24 cellular contexts compared by ENCODE assay signal in genomic region chr19:704447-704741, GRCh38. TPM values are rescaled to one million over a fixed set of nuclear protein-coding genes. Genes with fewer than 3 reads are reported as not detected.
A peak's percentile ranks its signal among the peaks of the same experiment; 100 is the strongest.
DNase-seq lines count a peak whose midpoint lies in the region; ATAC-seq and TF ChIP-seq lines count a peak whose summit lies in the region.
"Had no signal": no experiment of that assay in that cellular context is flagged by ENCODE, and none has a peak within 500 bp of the region (broad histone marks: within the 10 kb centered on the region; RNA-seq: fewer than 3 reads in every experiment).

No MANE protein-coding gene starts in this region.

- H3K27me3 ChIP-seq in esophagus muscularis mucosa (peaks cover 0 to 40% (median 2%) of the 10 kb centered on the region in 4 donors), osteoblast (ENCODE audit: insufficient read depth, low read length) (peaks cover 9% of the 10 kb centered on the region), ascending aorta (peaks cover 16% of the 10 kb centered on the region), adrenal gland (no peaks in the 10 kb centered on the region)
- H3K27me3 ChIP-seq: breast epithelium had no signal

- TF ChIP-seq POLR2A in esophagus muscularis mucosa (IDR thresholded peaks at IDR 0.05; ENCODE audit: low read depth) (no peak), adrenal gland (IDR thresholded peaks at IDR 0.05) (no peak)

- no peak overlapping the region for H3K27ac Mint-ChIP-seq in activated CD4-positive, alpha-beta T cell treated with anti-CD3 and anti-CD28 coated beads for 36 hours
- H3K27ac Mint-ChIP-seq in activated CD4-positive, alpha-beta T cell treated with anti-CD3 and anti-CD28 coated beads, Interleukin-2, amount 10 ng/mL, durations not matched to agents 24 days and 14 days: no peak overlapping the region
- H3K27ac Mint-ChIP-seq: activated CD8-positive, alpha-beta T cell treated with anti-CD3 and anti-CD28 coated beads for 36 hours; activated naive CD8-positive, alpha-beta T cell treated with anti-CD3 and anti-CD28 coated beads for 36 hours; natural killer cell treated with Interleukin-12 subunit alpha and Interleukin-12 subunit beta and Interleukin-15 and Interleukin-18, amount 100 ng/mL, for 72 hours had no signal

- H3K4me1 ChIP-seq in esophagus muscularis mucosa (peaks cover 22 to 42% (median 32%) of the 10 kb centered on the region in 4 donors), osteoblast (ENCODE audit: insufficient read depth, low read length) (no peaks in the 10 kb centered on the region), ascending aorta (no peaks in the 10 kb centered on the region), adrenal gland (replicated peaks in 1 of 2) (peaks cover 4 to 7% of the 10 kb centered on the region in 2 donors)
- H3K4me1 ChIP-seq: breast epithelium had no signal

- H4K20me1 ChIP-seq in osteoblast (ENCODE audit: insufficient read depth, low read length): no peaks in the 10 kb centered on the region

- H3K9me3 Mint-ChIP-seq in activated CD4-positive, alpha-beta T cell treated with anti-CD3 and anti-CD28 coated beads for 36 hours (ENCODE audit: low read depth): peaks cover 2% of the 10 kb centered on the region
- H3K9me3 Mint-ChIP-seq in activated CD4-positive, alpha-beta T cell treated with anti-CD3 and anti-CD28 coated beads, Interleukin-2, amount 10 ng/mL, durations not matched to agents 24 days and 14 days: no peaks in the 10 kb centered on the region
- H3K9me3 Mint-ChIP-seq: activated CD8-positive, alpha-beta T cell treated with anti-CD3 and anti-CD28 coated beads for 36 hours; activated naive CD8-positive, alpha-beta T cell treated with anti-CD3 and anti-CD28 coated beads for 36 hours; natural killer cell treated with Interleukin-12 subunit alpha and Interleukin-12 subunit beta and Interleukin-15 and Interleukin-18, amount 100 ng/mL, for 72 hours had no signal

- no peaks in the 10 kb centered on the region for H3K36me3 Mint-ChIP-seq in activated CD4-positive, alpha-beta T cell treated with anti-CD3 and anti-CD28 coated beads for 36 hours (ENCODE audit: low read depth)
- no peaks in the 10 kb centered on the region for H3K36me3 Mint-ChIP-seq in activated CD4-positive, alpha-beta T cell treated with anti-CD3 and anti-CD28 coated beads, Interleukin-2, amount 10 ng/mL, durations not matched to agents 24 days and 14 days (ENCODE audit: low read depth)
- H3K36me3 Mint-ChIP-seq: activated naive CD8-positive, alpha-beta T cell treated with anti-CD3 and anti-CD28 coated beads for 36 hours; natural killer cell treated with Interleukin-12 subunit alpha and Interleukin-12 subunit beta and Interleukin-15 and Interleukin-18, amount 100 ng/mL, for 72 hours had no signal

- DNase-seq in activated CD4-positive, alpha-beta T cell treated with anti-CD3 and anti-CD28 coated beads for 36 hours: no peak
- no peak for DNase-seq in activated CD4-positive, alpha-beta T cell treated with anti-CD3 and anti-CD28 coated beads, Interleukin-2, amount 10 ng/mL, durations not matched to agents 24 days and 14 days
- DNase-seq in esophagus muscularis mucosa (ENCODE audit: extremely low spot score): no peak
- peak; percentile 32 for DNase-seq in osteoblast (ENCODE audit: insufficient read length, low spot score, missing footprints)
- no peak for DNase-seq in ascending aorta (ENCODE audit: low spot score in 2 of 2)
- no peak for DNase-seq in adrenal gland
- DNase-seq in NCI-H748 (lab: John Stamatoyannopoulos, UW; ENCODE audit: unreplicated experiment): no peak
- DNase-seq: C1 segment of cervical spinal cord, DMS153, NCI-H2029, NCI-H510A treated with DMSO at 0.1 percent for 48 hours, SHP77 treated with DMSO at 0.1 percent for 48 hours had no signal

- intact Hi-C loops in activated CD4-positive, alpha-beta T cell treated with anti-CD3 and anti-CD28 coated beads for 36 hours (cut with DNase I, micrococcal nuclease): loop anchor here (1.0 to 5.0 kb wide), 5 partner anchors 24 to 287 kb away; no protein-coding TSS in a partner anchor
- intact Hi-C loops in activated CD4-positive, alpha-beta T cell treated with anti-CD3 and anti-CD28 coated beads, Interleukin-2, amount 10 ng/mL, durations not matched to agents 24 days and 14 days (cut with micrococcal nuclease): loop anchor here (1.0 kb wide), 1 partner anchor 23 kb away; no protein-coding TSS in a partner anchor
- intact Hi-C loops in esophagus muscularis mucosa (cut with DNase I): no loop called here
- intact Hi-C loops in ascending aorta (cut with DNase I): no loop called here
- intact Hi-C loops in adrenal gland (cut with DNase I): no loop called here

- TF ChIP-seq CTCF in esophagus muscularis mucosa (IDR thresholded peaks at IDR 0.05) (no peak), osteoblast (IDR thresholded peaks at IDR 0.05; ENCODE audit: extremely low read depth, low read depth, low read length) (no peak), ascending aorta (IDR thresholded peaks at IDR 0.05) (no peak), adrenal gland (IDR thresholded peaks at IDR 0.05) (no peak)

- H3K4me3 ChIP-seq in esophagus muscularis mucosa (peak overlapping the region in 3 of 4 donors; percentile 10 to 42 (median 34)), osteoblast (ENCODE audit: insufficient read depth, low read length) (no peak overlapping the region), ascending aorta (peak overlapping the region in 1 of 2 donors; percentile 16), adrenal gland (peak overlapping the region in 1 of 4 donors; percentile 50)
- H3K4me3 ChIP-seq: thoracic aorta had no signal

- ATAC-seq in activated CD4-positive, alpha-beta T cell treated with anti-CD3 and anti-CD28 coated beads for 36 hours: peak; percentile 6

- no peaks in the 10 kb centered on the region for H3K79me2 ChIP-seq in osteoblast (ENCODE audit: insufficient read depth, low read length)

- peaks cover 6% of the 10 kb centered on the region for H3K4me1 Mint-ChIP-seq in activated CD4-positive, alpha-beta T cell treated with anti-CD3 and anti-CD28 coated beads for 36 hours
- peaks cover 6% of the 10 kb centered on the region for H3K4me1 Mint-ChIP-seq in activated CD4-positive, alpha-beta T cell treated with anti-CD3 and anti-CD28 coated beads, Interleukin-2, amount 10 ng/mL, durations not matched to agents 24 days and 14 days
- H3K4me1 Mint-ChIP-seq: activated naive CD8-positive, alpha-beta T cell treated with anti-CD3 and anti-CD28 coated beads for 36 hours had no signal

- H3K27ac ChIP-seq in esophagus muscularis mucosa (replicated peaks in 1 of 4) (no peak overlapping the region), osteoblast (ENCODE audit: low read depth, low read length) (no peak overlapping the region), ascending aorta (no peak overlapping the region), adrenal gland (peak overlapping the region in 1 of 5 donors; percentile 40)
- H3K27ac ChIP-seq: 22Rv1, breast epithelium, thoracic aorta, VCaP had no signal

- H3K4me2 ChIP-seq in osteoblast (ENCODE audit: insufficient read depth, low read length): no peak overlapping the region

- no peak overlapping the region for H2AFZ ChIP-seq in osteoblast (ENCODE audit: low read length)

- TF ChIP-seq EP300 in Ishikawa (IDR thresholded peaks at IDR 0.05; ENCODE audit: borderline replicate concordance) (no peak), esophagus muscularis mucosa (IDR thresholded peaks at IDR 0.05) (no peak)

- CTCF ChIA-PET in activated CD4-positive, alpha-beta T cell treated with anti-CD3 and anti-CD28 coated beads for 36 hours (lab: Charles Lee): interaction anchor here (0.7 kb wide), 1 partner anchor 309 kb away, joined by 3 read pairs; no protein-coding TSS in a partner anchor

- H3K36me3 ChIP-seq in esophagus muscularis mucosa (no peaks in the 10 kb centered on the region), osteoblast (ENCODE audit: insufficient read depth, low read length) (no peaks in the 10 kb centered on the region), ascending aorta (no peaks in the 10 kb centered on the region), adrenal gland (replicated peaks in 1 of 2) (no peaks in the 10 kb centered on the region)
- H3K36me3 ChIP-seq: breast epithelium, thoracic aorta had no signal

- TF ChIP-seq RAD21 in Ishikawa (IDR thresholded peaks at IDR 0.05; ENCODE audit: low read depth): no peak

- WGBS in esophagus muscularis mucosa: 41% methylated on average over 14 of the region's 14 CpGs
- WGBS in adrenal gland, 4 donors: 19 to 33% (median 21%) methylated on average over 2 to 14 of the region's 14 CpGs

- H3K9me3 ChIP-seq in esophagus muscularis mucosa (peaks cover 0 to 3% (median 0%) of the 10 kb centered on the region in 4 donors), osteoblast (ENCODE audit: low read depth, low read length) (peaks cover 3% of the 10 kb centered on the region), ascending aorta (no peaks in the 10 kb centered on the region), adrenal gland (replicated peaks in 1 of 3) (no peaks in the 10 kb centered on the region)
- H3K9me3 ChIP-seq: breast epithelium, thoracic aorta had no signal

- H3K4me3 Mint-ChIP-seq in activated CD4-positive, alpha-beta T cell treated with anti-CD3 and anti-CD28 coated beads for 36 hours: no peak overlapping the region
- H3K4me3 Mint-ChIP-seq in activated CD4-positive, alpha-beta T cell treated with anti-CD3 and anti-CD28 coated beads, Interleukin-2, amount 10 ng/mL, durations not matched to agents 24 days and 14 days: no peak overlapping the region
- H3K4me3 Mint-ChIP-seq: activated CD8-positive, alpha-beta T cell treated with anti-CD3 and anti-CD28 coated beads for 36 hours; activated naive CD8-positive, alpha-beta T cell treated with anti-CD3 and anti-CD28 coated beads for 36 hours; natural killer cell treated with Interleukin-12 subunit alpha and Interleukin-12 subunit beta and Interleukin-15 and Interleukin-18, amount 100 ng/mL, for 72 hours had no signal

- POLR2A ChIA-PET in activated CD4-positive, alpha-beta T cell treated with anti-CD3 and anti-CD28 coated beads for 36 hours (lab: Charles Lee): interaction anchor here (0.7 kb wide), 1 partner anchor 194 kb away, joined by 3 read pairs; no protein-coding TSS in a partner anchor

- peaks cover 12% of the 10 kb centered on the region for H3K27me3 Mint-ChIP-seq in activated CD4-positive, alpha-beta T cell treated with anti-CD3 and anti-CD28 coated beads for 36 hours
- peaks cover 21% of the 10 kb centered on the region for H3K27me3 Mint-ChIP-seq in activated CD4-positive, alpha-beta T cell treated with anti-CD3 and anti-CD28 coated beads, Interleukin-2, amount 10 ng/mL, durations not matched to agents 24 days and 14 days

RNA-seq across cellular contexts. Expression of gene PALM, which starts 4.3 kb away (rescaled TPM):
- under 1 TPM in 1 of 2 experiments, not detected in 1; 0.18 TPM for total RNA-seq in activated CD4-positive, alpha-beta T cell treated with anti-CD3 and anti-CD28 coated beads for 36 hours
- total RNA-seq in activated CD4-positive, alpha-beta T cell treated with anti-CD3 and anti-CD28 coated beads, Interleukin-2, amount 10 ng/mL, durations not matched to agents 24 days and 14 days: 0.24 TPM in 1 of 2 replicates, not detected in the other
- total RNA-seq in esophagus muscularis mucosa (100 to 1,000 TPM in 1 of 4 donors, 10 to 100 TPM in 3; 42.8 to 119 (median 70.8) TPM), osteoblast (9.7 and 10.5 TPM in 2 replicates), ascending aorta (107 TPM), adrenal gland (10 to 100 TPM; 27.2 to 63.3 (median 50.8) TPM)
- polyA plus RNA-seq in adrenal gland: 10 to 100 TPM in 2 of 3 donors, 1 to 10 TPM in 1; 3.9 to 72.2 (median 49.7) TPM
- total RNA-seq: activated naive CD8-positive, alpha-beta T cell treated with anti-CD3 and anti-CD28 coated beads for 36 hours; natural killer cell treated with Interleukin-12 subunit alpha and Interleukin-12 subunit beta and Interleukin-15 and Interleukin-18, amount 100 ng/mL, for 72 hours had no signal

RNA-seq across cellular contexts. Expression of gene PRSS57, which starts 9.1 kb away (rescaled TPM):
- not detected for total RNA-seq in activated CD4-positive, alpha-beta T cell treated with anti-CD3 and anti-CD28 coated beads for 36 hours
- total RNA-seq in activated CD4-positive, alpha-beta T cell treated with anti-CD3 and anti-CD28 coated beads, Interleukin-2, amount 10 ng/mL, durations not matched to agents 24 days and 14 days: not detected in 2 replicates
- total RNA-seq in esophagus muscularis mucosa (under 1 TPM in 1 of 4 donors, not detected in 3; 0.34 TPM), osteoblast (not detected in 2 replicates), ascending aorta (not detected), adrenal gland (under 1 TPM in 1 of 8 donors, not detected in 7; 0.51 TPM)
- polyA plus RNA-seq in adrenal gland: under 1 TPM in 1 of 3 donors, not detected in 2; 0.13 TPM
- total RNA-seq: activated CD8-positive, alpha-beta T cell treated with anti-CD3 and anti-CD28 coated beads for 36 hours; activated naive CD8-positive, alpha-beta T cell treated with anti-CD3 and anti-CD28 coated beads for 36 hours; breast epithelium; dermis blood vessel endothelial cell; glomerular endothelial cell; lung microvascular endothelial cell; thoracic aorta had no signal

RNA-seq across cellular contexts. Expression of gene FSTL3, which starts 28.2 kb away (rescaled TPM):
- 10 to 100 TPM in 1 of 2 experiments, 1 to 10 TPM in 1; 8.5 to 10.1 TPM for total RNA-seq in activated CD4-positive, alpha-beta T cell treated with anti-CD3 and anti-CD28 coated beads for 36 hours
- 7.2 and 7.7 TPM in 2 replicates for total RNA-seq in activated CD4-positive, alpha-beta T cell treated with anti-CD3 and anti-CD28 coated beads, Interleukin-2, amount 10 ng/mL, durations not matched to agents 24 days and 14 days
- total RNA-seq in esophagus muscularis mucosa: 100 to 1,000 TPM; 115 to 226 (median 217) TPM
- total RNA-seq in osteoblast: 32.7 and 52.1 TPM in 2 replicates
- 541 TPM for total RNA-seq in ascending aorta
- 100 to 1,000 TPM in 7 of 8 donors, 10 to 100 TPM in 1; 87.4 to 464 (median 176) TPM for total RNA-seq in adrenal gland
- polyA plus RNA-seq in adrenal gland: 100 to 1,000 TPM; 119 to 405 (median 225) TPM

RNA-seq across cellular contexts. Expression of gene RNF126, which starts 41.4 kb away (rescaled TPM):
- total RNA-seq in activated CD4-positive, alpha-beta T cell treated with anti-CD3 and anti-CD28 coated beads for 36 hours: 10 to 100 TPM; 83.0 to 91.3 TPM
- total RNA-seq in activated CD4-positive, alpha-beta T cell treated with anti-CD3 and anti-CD28 coated beads, Interleukin-2, amount 10 ng/mL, durations not matched to agents 24 days and 14 days: 109 and 110 TPM in 2 replicates
- total RNA-seq in esophagus muscularis mucosa (10 to 100 TPM; 41.5 to 63.5 (median 62.3) TPM), osteoblast (29.8 and 38.7 TPM in 2 replicates), ascending aorta (39.0 TPM), adrenal gland (10 to 100 TPM; 28.4 to 76.4 (median 43.1) TPM)
- polyA plus RNA-seq in adrenal gland: 10 to 100 TPM in 2 of 3 donors, 1 to 10 TPM in 1; 9.3 to 53.5 (median 51.6) TPM

RNA-seq across cellular contexts. Expression of gene MISP, which starts 46.5 kb away (rescaled TPM):
- total RNA-seq in activated CD4-positive, alpha-beta T cell treated with anti-CD3 and anti-CD28 coated beads for 36 hours: under 1 TPM in 1 of 2 experiments, not detected in 1; 0.07 TPM
- not detected in 2 replicates for total RNA-seq in activated CD4-positive, alpha-beta T cell treated with anti-CD3 and anti-CD28 coated beads, Interleukin-2, amount 10 ng/mL, durations not matched to agents 24 days and 14 days
- total RNA-seq in esophagus muscularis mucosa (1 to 10 TPM in 1 of 4 donors, not detected in 3; 2.0 TPM), osteoblast (0.36 and 0.59 TPM in 2 replicates), ascending aorta (not detected), adrenal gland (under 1 TPM in 3 of 8 donors, not detected in 5; 0.11 to 0.43 (median 0.18) TPM)
- polyA plus RNA-seq in adrenal gland: under 1 TPM in 2 of 3 donors, not detected in 1; 0.08 to 0.10 TPM
- total RNA-seq: activated CD8-positive, alpha-beta T cell treated with anti-CD3 and anti-CD28 coated beads for 36 hours; dermis blood vessel endothelial cell; natural killer cell treated with Interleukin-12 subunit alpha and Interleukin-12 subunit beta and Interleukin-15 and Interleukin-18, amount 100 ng/mL, for 72 hours; pulmonary artery endothelial cell had no signal

Comparison
In these comparisons a context has a peak if more than half of its experiments do, and no peak if none do; other contexts are left out.
1. intact Hi-C loops: an anchor here in activated CD4-positive, alpha-beta T cell treated with anti-CD3 and anti-CD28 coated beads for 36 hours (1.0 to 5.0 kb wide) and activated CD4-positive, alpha-beta T cell treated with anti-CD3 and anti-CD28 coated beads, Interleukin-2, amount 10 ng/mL, durations not matched to agents 24 days and 14 days (1.0 kb wide); none called in esophagus muscularis mucosa, ascending aorta and adrenal gland.